ENCODE assay signal across 1 cellular context in genomic region chr17:55783684-55784245, GRCh38.
TF ChIP-seq lines count a peak whose summit lies in the region.

No MANE protein-coding gene starts in this region.

TF ChIP-seq in K562, 482 proteins besides CTCF, POLR2A, EP300 and RAD21 (continued from another document):
- peak; percentile 96 for TF ChIP-seq ZBTB33 (CRISPR knock-in tag; IDR thresholded peaks at IDR 0.05)
